8 cellular contexts compared by ENCODE assay signal in genomic region chr4:52051615-52052474, GRCh38. TPM values are rescaled to one million over a fixed set of nuclear protein-coding genes. Genes with fewer than 3 reads are reported as not detected.
DNase-seq lines count a peak whose midpoint lies in the region; ATAC-seq, FAIRE-seq and TF ChIP-seq lines count a peak whose summit lies in the region.

No MANE protein-coding gene starts in this region.

- peak overlapping the region; percentile 88 for H3K4me2 ChIP-seq in mammary epithelial cell (ENCODE audit: insufficient read depth, low read depth, low read length)

- TF ChIP-seq CTCF in mammary epithelial cell (conservative IDR thresholded peaks at IDR 0.05 in 1 of 2, IDR thresholded peaks at IDR 0.05 in 1 of 2; ENCODE audit: extremely low read depth in 1 of 2, insufficient read depth in 1 of 2, low read depth in 1 of 2, low read length in 2 of 2) = no peak

- TF ChIP-seq POLR2A in GM12891 (IDR thresholded peaks at IDR 0.05; ENCODE audit: low read depth, low read length) = no peak

- H3K27me3 ChIP-seq in mammary epithelial cell (ENCODE audit: insufficient read depth, low read length) (no peaks in the 10 kb centered on the region), small intestine (ENCODE audit: control insufficient read depth in 2 of 2, insufficient read depth in 2 of 2, low read length in 2 of 2) (no peaks in the 10 kb centered on the region)

- peak; percentile 52 for ATAC-seq in HG02852 (IDR thresholded peaks at IDR 0.05; ENCODE audit: unreplicated experiment)

- intact Hi-C loops in mammary epithelial cell (cut with micrococcal nuclease) = loop anchor here (1.0 to 5.0 kb wide), 3 partner anchors 15 to 120 kb away; no protein-coding TSS in a partner anchor

- 2% methylated on average over 37 of the region's 46 CpGs for WGBS in mammary epithelial cell (ENCODE audit: low coverage, missing lambda C conversion rate)
- WGBS in small intestine, 3 donors = 7 to 18% (median 18%) methylated on average over 46 of the region's 46 CpGs

- H3K79me2 ChIP-seq in mammary epithelial cell (ENCODE audit: insufficient read depth, low read length) = peaks cover 19% of the 10 kb centered on the region

- dilution Hi-C loops in mammary epithelial cell (cut with HindIII; ENCODE audit: low sequenced_read_pairs) = no loop called here

- peak; percentile 81 for DNase-seq in ACHN
- peak; percentile 32 for DNase-seq in GM12891 (ENCODE audit: insufficient read length, low spot score)
- peak; percentile 56 to 82 for DNase-seq in NCI-H524 (lab: John Stamatoyannopoulos, UW)
- peak; percentile 97 for DNase-seq in mammary epithelial cell
- DNase-seq in iPS-NIHi11 (ENCODE audit: low spot score) = peak; percentile 90
- DNase-seq in small intestine = peak; percentile 74
- DNase-seq in NCI-H187 treated with DMSO at 0.1 percent for 48 hours (lab: John Stamatoyannopoulos, UW) = no peak

- peak overlapping the region; percentile 88 for H2AFZ ChIP-seq in mammary epithelial cell (ENCODE audit: low read depth, low read length)

- peak overlapping the region; percentile 47 to 68 (median 60) for H3K4me3 ChIP-seq in mammary epithelial cell (replicated peaks in 1 of 3; ENCODE audit: insufficient read depth in 1 of 3, low read depth in 2 of 3, low read length in 3 of 3)
- H3K4me3 ChIP-seq in small intestine (ENCODE audit: low read depth in 1 of 2, low read length in 2 of 2) = peak overlapping the region; percentile 32 to 58

- BruUV-seq in mammary epithelial cell (replicated peaks; lab: Mats Ljungman, UMichigan) = TSS peak; percentile 76

- H3K4me1 ChIP-seq in mammary epithelial cell (ENCODE audit: insufficient read depth, low read length) (peaks cover 16% of the 10 kb centered on the region), small intestine (ENCODE audit: control insufficient read depth in 2 of 2, insufficient read depth in 1 of 2, low read depth in 1 of 2, low read length in 1 of 2) (peaks cover 0 to 5% of the 10 kb centered on the region in 2 donors)

- H3K36me3 ChIP-seq in mammary epithelial cell (ENCODE audit: insufficient read depth, low read length) (no peaks in the 10 kb centered on the region), small intestine (ENCODE audit: control insufficient read depth in 2 of 2, insufficient read depth in 2 of 2, low read length in 2 of 2) (no peaks in the 10 kb centered on the region)

- FAIRE-seq in GM12891 (lab: Jason Lieb, UNC) (peak; percentile 79), small intestine (lab: Jason Lieb, UNC) (no peak)

- no peaks in the 10 kb centered on the region for H3K9me3 ChIP-seq in mammary epithelial cell (replicated peaks; ENCODE audit: insufficient read depth, low read length)
- no peaks in the 10 kb centered on the region for H3K9me3 ChIP-seq in small intestine (ENCODE audit: control insufficient read depth, low read depth)

- in situ Hi-C loops in ACHN (cut with HindIII; ENCODE audit: low pct_ligation_motif_present, low pct_unique_long_range_greater_than_20kb, low sequenced_read_pairs) (no loop called here), mammary epithelial cell (cut with MboI; ENCODE audit: low sequenced_read_pairs in 2 of 2) (no loop called here)

- H3K27ac ChIP-seq in mammary epithelial cell (ENCODE audit: insufficient read depth, low read depth, low read length) (peak overlapping the region; percentile 79), small intestine (ENCODE audit: low read depth in 1 of 2, low read length in 1 of 2) (peak overlapping the region in 1 of 2 donors; percentile 42)

- H3K9ac ChIP-seq in mammary epithelial cell (ENCODE audit: insufficient read depth, low read length) = peak overlapping the region; percentile 87

- CTCF ChIA-PET in mammary epithelial cell (lab: Charles Lee; ENCODE audit: low non-redundant PET) = interaction anchor here (0.5 kb wide), 1 partner anchor 221 kb away, joined by 4 read pairs; no protein-coding TSS in a partner anchor

- no peaks in the 10 kb centered on the region for H4K20me1 ChIP-seq in mammary epithelial cell (ENCODE audit: insufficient read depth, low read length)

TF ChIP-seq in GM12891, 5 proteins besides CTCF, POLR2A, EP300 and RAD21:
- TF ChIP-seq PAX5 (IDR thresholded peaks at IDR 0.05; ENCODE audit: insufficient read depth, low read length, severe bottlenecking) = no peak
- no peak for TF ChIP-seq POLR2AphosphoS5 (IDR thresholded peaks at IDR 0.05; ENCODE audit: low read depth, low read length)
- no peak for TF ChIP-seq SPI1 (IDR thresholded peaks at IDR 0.05; ENCODE audit: low read depth, low read length)
- TF ChIP-seq POU2F2 (IDR thresholded peaks at IDR 0.05; ENCODE audit: low read depth, low read length) = no peak
- TF ChIP-seq TAF1 (IDR thresholded peaks at IDR 0.05; ENCODE audit: low read depth, low read length) = no peak

RNA-seq across cellular contexts. Expression of gene SPATA18, which starts 0.7 kb away (rescaled TPM):
- 0.92 TPM for polyA plus RNA-seq in GM12891 (2012; ENCODE audit: low read depth, missing spikeins)
- 10 to 100 TPM; 21.0 to 32.0 TPM for total RNA-seq in mammary epithelial cell
- polyA plus RNA-seq in mammary epithelial cell (12.1 TPM), small intestine (1 to 10 TPM in 2 of 3 donors, under 1 TPM in 1; 0.81 to 3.2 (median 1.1) TPM)
- 37.2 TPM for polyA minus RNA-seq in mammary epithelial cell

RNA-seq across cellular contexts. Expression of gene SGCB, which starts 13.7 kb away (rescaled TPM):
- 0.36 TPM for polyA plus RNA-seq in GM12891 (2012; ENCODE audit: low read depth, missing spikeins)
- 10 to 100 TPM; 23.8 to 43.8 TPM for total RNA-seq in mammary epithelial cell
- polyA plus RNA-seq in mammary epithelial cell (12.7 TPM), small intestine (10 to 100 TPM in 1 of 3 donors, 1 to 10 TPM in 2; 3.8 to 16.6 (median 4.2) TPM)
- 8.9 TPM for polyA minus RNA-seq in mammary epithelial cell

RNA-seq across cellular contexts. Expression of gene LRRC66, which starts 31.7 kb away (rescaled TPM):
- polyA plus RNA-seq in GM12891 (2012; ENCODE audit: low read depth, missing spikeins) = not detected
- under 1 TPM; 0.40 to 0.50 TPM for total RNA-seq in mammary epithelial cell
- polyA plus RNA-seq in mammary epithelial cell = 0.15 TPM
- not detected for polyA minus RNA-seq in mammary epithelial cell
- polyA plus RNA-seq in small intestine = 10 to 100 TPM; 12.7 to 16.8 (median 13.2) TPM

Comparison
In these comparisons a context has a peak if more than half of its experiments do, and no peak if none do; other contexts are left out.
1. RNA of gene LRRC66, which starts 31.7 kb away (polyA plus RNA-seq): 12.7 to 16.8 TPM in small intestine; 0.15 TPM in mammary epithelial cell (single experiment); every median in the first group is over 10 times any median in the second.